20 cellular contexts compared by ENCODE assay signal in genomic region chr2:236158969-236159777, GRCh38. TPM values are rescaled to one million over a fixed set of nuclear protein-coding genes. Genes with fewer than 3 reads are reported as not detected.
"Had no signal": no experiment of that assay in that cellular context is flagged by ENCODE, and none has a peak within 500 bp of the region (broad histone marks: within the 10 kb centered on the region; RNA-seq: fewer than 3 reads in every experiment).

No MANE protein-coding gene starts in this region.

- ATAC-seq: activated CD4-positive, alpha-beta T cell treated with anti-CD3 and anti-CD28 coated beads for 36 hours; heart right ventricle; left colon; naive thymus-derived CD4-positive, alpha-beta T cell; psoas muscle; stimulated activated naive CD8-positive, alpha-beta T cell treated with anti-CD3 and anti-CD28 coated beads, Interleukin-15, amount 100 ng/mL, for 72 hours had no signal

- H3K27me3 ChIP-seq: testis had no signal

- FAIRE-seq: frontal cortex, urothelium cell line had no signal

- H3K27ac ChIP-seq: breast epithelium, heart right ventricle, psoas muscle, testis had no signal

- H3K9me3 Mint-ChIP-seq: T-helper 2 cell treated with Interferon-gamma antibody and Interleukin-4, amounts not matched to agents 5 μg/mL and 100 μg/mL, for 36 hours had no signal

- H3K4me3 ChIP-seq: breast epithelium, psoas muscle, testis had no signal

- H3K27ac Mint-ChIP-seq: activated CD4-positive, alpha-beta memory T cell treated with anti-CD3 and anti-CD28 coated beads, Interleukin-2, amount 10 ng/mL, durations not matched to agents 7 days and 5 days; activated CD4-positive, alpha-beta T cell treated with anti-CD3 and anti-CD28 coated beads for 36 hours; activated naive CD8-positive, alpha-beta T cell treated with anti-CD3 and anti-CD28 coated beads, Interleukin-2, amount 10 ng/mL, durations not matched to agents 7 days and 5 days; naive thymus-derived CD4-positive, alpha-beta T cell; stimulated activated naive CD8-positive, alpha-beta T cell treated with anti-CD3 and anti-CD28 coated beads, Interleukin-15, amount 100 ng/mL, for 72 hours; T-helper 2 cell treated with Interferon-gamma antibody and Interleukin-4, amounts not matched to agents 5 μg/mL and 100 μg/mL, for 36 hours had no signal

- H3K9me3 ChIP-seq: breast epithelium, heart right ventricle, psoas muscle, testis had no signal

- H3K4me3 Mint-ChIP-seq: activated CD4-positive, alpha-beta memory T cell treated with anti-CD3 and anti-CD28 coated beads, Interleukin-2, amount 10 ng/mL, durations not matched to agents 7 days and 5 days; activated CD4-positive, alpha-beta T cell treated with anti-CD3 and anti-CD28 coated beads for 36 hours; activated naive CD8-positive, alpha-beta T cell treated with anti-CD3 and anti-CD28 coated beads, Interleukin-2, amount 10 ng/mL, durations not matched to agents 7 days and 5 days; stimulated activated naive CD8-positive, alpha-beta T cell treated with anti-CD3 and anti-CD28 coated beads, Interleukin-15, amount 100 ng/mL, for 72 hours; T-helper 2 cell treated with Interferon-gamma antibody and Interleukin-4, amounts not matched to agents 5 μg/mL and 100 μg/mL, for 36 hours had no signal

- H3K36me3 ChIP-seq: breast epithelium, heart right ventricle had no signal

- DNase-seq: activated CD4-positive, alpha-beta memory T cell treated with anti-CD3 and anti-CD28 coated beads, Interleukin-2, amount 10 ng/mL, durations not matched to agents 7 days and 5 days; activated CD4-positive, alpha-beta T cell treated with anti-CD3 and anti-CD28 coated beads for 36 hours; activated naive CD8-positive, alpha-beta T cell treated with anti-CD3 and anti-CD28 coated beads, Interleukin-2, amount 10 ng/mL, durations not matched to agents 7 days and 5 days; activated T-cell treated with anti-CD3 and anti-CD28 coated beads, Interleukin-2, amount 50 U/mL, for 48 hours; anterior cingulate cortex; heart right ventricle; left colon; mammary epithelial cell; naive thymus-derived CD4-positive, alpha-beta T cell; occipital lobe; psoas muscle; stimulated activated CD4-positive, alpha-beta T cell treated with anti-CD3 and anti-CD28 coated beads, Interleukin-4, amount 100 ng/mL, for 4 hours; stimulated activated naive CD8-positive, alpha-beta T cell treated with anti-CD3 and anti-CD28 coated beads, Interleukin-15, amount 100 ng/mL, for 72 hours; testis had no signal

- H3K36me3 Mint-ChIP-seq: activated naive CD8-positive, alpha-beta T cell treated with anti-CD3 and anti-CD28 coated beads, Interleukin-2, amount 10 ng/mL, durations not matched to agents 7 days and 5 days; naive thymus-derived CD4-positive, alpha-beta T cell had no signal

- H3K4me1 Mint-ChIP-seq: activated CD4-positive, alpha-beta memory T cell treated with anti-CD3 and anti-CD28 coated beads, Interleukin-2, amount 10 ng/mL, durations not matched to agents 7 days and 5 days; activated CD4-positive, alpha-beta T cell treated with anti-CD3 and anti-CD28 coated beads for 36 hours; activated naive CD8-positive, alpha-beta T cell treated with anti-CD3 and anti-CD28 coated beads, Interleukin-2, amount 10 ng/mL, durations not matched to agents 7 days and 5 days; stimulated activated naive CD8-positive, alpha-beta T cell treated with anti-CD3 and anti-CD28 coated beads, Interleukin-15, amount 100 ng/mL, for 72 hours had no signal

RNA-seq across cellular contexts. Expression of gene GBX2, which starts 9.0 kb away (rescaled TPM):
- total RNA-seq: activated CD4-positive, alpha-beta memory T cell treated with anti-CD3 and anti-CD28 coated beads, Interleukin-2, amount 10 ng/mL, durations not matched to agents 7 days and 5 days; activated CD4-positive, alpha-beta T cell treated with anti-CD3 and anti-CD28 coated beads for 36 hours; activated naive CD8-positive, alpha-beta T cell treated with anti-CD3 and anti-CD28 coated beads, Interleukin-2, amount 10 ng/mL, durations not matched to agents 7 days and 5 days; breast epithelium; fibroblast of lung; left colon; mononuclear cell; naive thymus-derived CD4-positive, alpha-beta T cell; occipital lobe; psoas muscle had no signal
- polyA plus RNA-seq: mammary epithelial cell; naive thymus-derived CD4-positive, alpha-beta T cell; psoas muscle had no signal
